1 cellular context compared by ENCODE assay signal in genomic region chr1:2175681-2176454, GRCh38.
TF ChIP-seq lines count a peak whose summit lies in the region.

No MANE protein-coding gene starts in this region.

TF ChIP-seq in K562, 482 proteins besides CTCF, POLR2A, EP300 and RAD21 (continued from another document and continues in another):
- TF ChIP-seq ZBTB9 (CRISPR knock-in tag; IDR thresholded peaks at IDR 0.05) (no peak; the same call in none of the 2 replicates), ZNF518B (CRISPR knock-in tag; IDR thresholded peaks at IDR 0.05) (no peak), NBN (IDR thresholded peaks at IDR 0.05; ENCODE audit: low read depth) (peak; percentile 77), ZNF592 (IDR thresholded peaks at IDR 0.05) (peak; percentile 98), ZNF318 (IDR thresholded peaks at IDR 0.05; ENCODE audit: borderline replicate concordance in 1 of 2, low read depth in 1 of 2) (no peak), AFF1 (IDR thresholded peaks at IDR 0.05; ENCODE audit: low read depth in 1 of 2, partially characterized antibody in 2 of 2) (peak in 1 of 2 experiments; percentile 46), FOXA3 (CRISPR knock-in tag; conservative IDR thresholded peaks at IDR 0.05 in 1 of 2, IDR thresholded peaks at IDR 0.05 in 1 of 2) (peak in 1 of 2 experiments; percentile 89; a peak in 2 of 4 replicates), CREM (IDR thresholded peaks at IDR 0.05; ENCODE audit: low read depth) (peak; percentile 65), PKNOX1 (IDR thresholded peaks at IDR 0.05) (peak; percentile 54; the same call in 1 of the 2 replicates), NR1H2 (CRISPR knock-in tag; IDR thresholded peaks at IDR 0.05) (0 out of 2 replicates have a peak, but pooled peaks have one; percentile 69), ELK3 (CRISPR knock-in tag; IDR thresholded peaks at IDR 0.05) (no peak), RAD51 (IDR thresholded peaks at IDR 0.05; ENCODE audit: borderline replicate concordance, low read depth) (peak; percentile 97), KLF6 (CRISPR knock-in tag; IDR thresholded peaks at IDR 0.05; ENCODE audit: borderline replicate concordance) (no peak), ZNF766 (CRISPR knock-in tag; conservative IDR thresholded peaks at IDR 0.05) (peak; percentile 50; the same call in 1 of the 2 replicates), ZKSCAN3 (CRISPR knock-in tag; IDR thresholded peaks at IDR 0.05) (no peak), CBFA2T2 (conservative IDR thresholded peaks at IDR 0.05) (peak; percentile 79), NKRF (IDR thresholded peaks at IDR 0.05; ENCODE audit: borderline replicate concordance) (no peak; the same call in 1 of the 2 replicates), HCFC1 (IDR thresholded peaks at IDR 0.05; ENCODE audit: low read depth, low read length) (peak; percentile 7; the same call in 1 of the 2 replicates), NR4A1 (CRISPR knock-in tag; IDR thresholded peaks at IDR 0.05) (0 out of 2 replicates have a peak, but pooled peaks have one; percentile 35), NR4A1 (tag; IDR thresholded peaks at IDR 0.05) (peak; percentile 88), GTF2F1 (IDR thresholded peaks at IDR 0.05; ENCODE audit: low read depth, low read length) (no peak), PRMT5 (CRISPR knock-in tag; IDR thresholded peaks at IDR 0.05) (no peak; the same call in 1 of the 2 replicates), TFAM (CRISPR knock-in tag; conservative IDR thresholded peaks at IDR 0.05) (no peak), SAFB (IDR thresholded peaks at IDR 0.05; ENCODE audit: borderline replicate concordance, low read depth, low read length) (no peak), ZNF57 (CRISPR knock-in tag; IDR thresholded peaks at IDR 0.05) (no peak), RFX7 (CRISPR knock-in tag; IDR thresholded peaks at IDR 0.05) (no peak)
